1 cellular context compared by ENCODE assay signal in the genomic region with DNA sequence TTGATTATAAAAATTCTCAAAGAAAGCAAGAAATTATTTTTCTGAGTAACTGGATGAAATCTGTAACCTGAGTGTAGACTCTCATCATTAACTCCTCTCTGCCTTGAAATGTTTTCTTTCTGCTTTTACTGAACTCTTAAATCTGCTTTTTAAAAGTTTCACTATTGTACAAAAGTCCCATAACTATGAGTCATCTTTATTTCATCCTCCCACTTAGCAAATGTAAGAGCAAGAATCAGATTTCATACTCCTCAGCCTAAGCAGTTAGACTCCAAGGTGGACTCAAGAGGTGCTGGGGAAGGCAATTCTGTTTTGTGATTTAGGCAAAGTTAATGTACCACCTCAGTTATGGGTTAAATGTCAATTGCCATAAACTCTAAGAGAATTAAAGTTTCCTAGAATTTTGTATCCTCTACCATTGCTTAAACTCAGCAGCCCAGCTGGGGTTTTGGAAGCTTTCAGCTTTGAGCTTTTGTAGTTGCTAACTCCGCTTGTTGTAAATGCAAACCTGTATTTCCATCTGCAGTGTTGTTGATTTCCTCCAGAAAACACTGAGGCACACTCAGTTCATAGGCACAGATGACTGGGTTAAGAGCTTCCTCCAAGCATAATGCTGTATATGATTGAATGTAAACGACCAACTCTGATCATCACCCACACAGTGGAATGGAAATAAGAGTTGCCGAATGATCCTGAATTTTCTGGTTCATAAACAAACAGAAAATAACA.
TF ChIP-seq lines count a peak whose summit lies in the region.

No MANE protein-coding gene starts in this region.

TF ChIP-seq in H1, 55 proteins besides CTCF, POLR2A, EP300 and RAD21 (continued from another document):
- TF ChIP-seq CHD7 (IDR thresholded peaks at IDR 0.05; ENCODE audit: insufficient replicate concordance, low read length) (no peak), EGR1 (IDR thresholded peaks at IDR 0.05; ENCODE audit: borderline replicate concordance, low read depth, low read length) (no peak), NRF1 (IDR thresholded peaks at IDR 0.05; ENCODE audit: low read depth, low read length) (no peak), SIX5 (IDR thresholded peaks at IDR 0.05; ENCODE audit: low read depth, low read length) (no peak), CHD1 (IDR thresholded peaks at IDR 0.05; ENCODE audit: low read depth, low read length) (no peak), RFX5 (IDR thresholded peaks at IDR 0.05; ENCODE audit: borderline replicate concordance, low read depth, low read length) (no peak), CREB1 (IDR thresholded peaks at IDR 0.05) (no peak), TBP (IDR thresholded peaks at IDR 0.05; ENCODE audit: low read depth, low read length) (no peak), MAFK (IDR thresholded peaks at IDR 0.05; ENCODE audit: low read depth, low read length) (no peak), CBX8 (IDR thresholded peaks at IDR 0.05; ENCODE audit: borderline replicate concordance, low read depth, low read length) (no peak), FOSL1 (IDR thresholded peaks at IDR 0.05; ENCODE audit: insufficient read depth, low read depth, low read length) (no peak), HDAC2 (IDR thresholded peaks at IDR 0.05; ENCODE audit: borderline replicate concordance in 1 of 2, low read depth in 2 of 2, low read length in 2 of 2) (no peak), BCL11A (IDR thresholded peaks at IDR 0.05; ENCODE audit: low read depth in 2 of 2, low read length in 2 of 2) (no peak), GABPA (IDR thresholded peaks at IDR 0.05; ENCODE audit: borderline replicate concordance, insufficient read depth, low read length) (no peak), PHF8 (conservative IDR thresholded peaks at IDR 0.05; ENCODE audit: low read depth, low read length) (no peak), ATF2 (IDR thresholded peaks at IDR 0.05; ENCODE audit: low read length) (no peak), CHD2 (IDR thresholded peaks at IDR 0.05; ENCODE audit: low read length) (no peak), SP4 (IDR thresholded peaks at IDR 0.05; ENCODE audit: low read length) (no peak)
TF ChIP-seq in H1: peak in this region for 0.
